8 cellular contexts compared by ENCODE assay signal in the genomic region with DNA sequence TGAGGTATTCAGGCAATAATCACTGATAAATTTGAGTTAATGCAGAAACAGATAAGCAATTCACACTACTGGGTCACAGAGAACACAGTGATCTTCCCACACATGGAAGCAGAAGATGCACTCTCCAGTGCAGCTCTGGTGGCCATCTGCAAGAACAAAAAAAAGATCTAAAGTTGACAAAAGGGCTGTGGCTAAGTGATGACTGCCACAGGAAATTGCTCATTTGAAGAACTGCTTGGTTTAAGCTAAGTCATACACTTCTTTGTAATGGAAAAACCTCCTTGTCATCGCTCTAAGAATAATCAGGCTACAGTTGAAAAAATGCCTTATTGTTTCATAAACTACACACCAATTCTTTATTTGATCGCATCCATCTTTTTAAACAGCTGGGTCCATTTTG.
DNase-seq lines count a peak whose midpoint lies in the region; ATAC-seq lines count a peak whose summit lies in the region.

No MANE protein-coding gene starts in this region.

- DNase-seq in ELR (ENCODE audit: low read depth) (peak; percentile 86), Kasumi-1 (lab: John Stamatoyannopoulos, UW) (peak; percentile 91), left colon (no peak), NCI-H510A treated with DMSO at 0.1 percent for 48 hours (lab: John Stamatoyannopoulos, UW) (no peak), LoVo (ENCODE audit: low spot score) (no peak), DMS 273 (lab: John Stamatoyannopoulos, UW; ENCODE audit: unreplicated experiment) (no peak)
- DNase-seq in activated T-cell treated with anti-CD3 and anti-CD28 coated beads, Interleukin-2, amount 50 U/mL, for 4 hours, result peak; percentile 19

- peak overlapping the region; percentile 59 for H3K4me3 Mint-ChIP-seq in activated T-cell treated with anti-CD3 and anti-CD28 coated beads, Interleukin-2, amount 50 U/mL, for 4 hours

- ATAC-seq in GM21529 (IDR thresholded peaks at IDR 0.05; ENCODE audit: unreplicated experiment) (peak; percentile 55), left colon (peak; percentile 24)
- peak; percentile 78 to 94 for ATAC-seq in activated T-cell treated with anti-CD3 and anti-CD28 coated beads, Interleukin-2, amount 50 U/mL, for 4 hours

- H3K27me3 Mint-ChIP-seq in activated T-cell treated with anti-CD3 and anti-CD28 coated beads, Interleukin-2, amount 50 U/mL, for 4 hours (ENCODE audit: low read depth), result no peaks in the 10 kb centered on the region

- intact Hi-C loops in left colon (cut with DNase I, micrococcal nuclease), result no loop called here

- no peaks in the 10 kb centered on the region for H3K9me3 Mint-ChIP-seq in activated T-cell treated with anti-CD3 and anti-CD28 coated beads, Interleukin-2, amount 50 U/mL, for 4 hours

- H3K36me3 Mint-ChIP-seq in activated T-cell treated with anti-CD3 and anti-CD28 coated beads, Interleukin-2, amount 50 U/mL, for 4 hours (ENCODE audit: insufficient read depth), result peaks cover 9% of the 10 kb centered on the region

- peaks cover 57% of the 10 kb centered on the region for H3K4me1 Mint-ChIP-seq in activated T-cell treated with anti-CD3 and anti-CD28 coated beads, Interleukin-2, amount 50 U/mL, for 4 hours (ENCODE audit: low read depth)

Comparison
In these comparisons a context has a peak if more than half of its experiments do, and no peak if none do; other contexts are left out.
1. DNase-seq: peak in ELR (single experiment), Kasumi-1 (2 of 2) and activated T-cell treated with anti-CD3 and anti-CD28 coated beads, Interleukin-2, amount 50 U/mL, for 4 hours (single experiment); none in left colon (0 of 2), NCI-H510A treated with DMSO at 0.1 percent for 48 hours (single experiment), LoVo (single experiment) and DMS 273 (single experiment).
2. ATAC-seq: peak in every context shown above with its lines; median percentile 86 in activated T-cell treated with anti-CD3 and anti-CD28 coated beads, Interleukin-2, amount 50 U/mL, for 4 hours; 55 in GM21529; 24 in left colon.